In the genomic region with DNA sequence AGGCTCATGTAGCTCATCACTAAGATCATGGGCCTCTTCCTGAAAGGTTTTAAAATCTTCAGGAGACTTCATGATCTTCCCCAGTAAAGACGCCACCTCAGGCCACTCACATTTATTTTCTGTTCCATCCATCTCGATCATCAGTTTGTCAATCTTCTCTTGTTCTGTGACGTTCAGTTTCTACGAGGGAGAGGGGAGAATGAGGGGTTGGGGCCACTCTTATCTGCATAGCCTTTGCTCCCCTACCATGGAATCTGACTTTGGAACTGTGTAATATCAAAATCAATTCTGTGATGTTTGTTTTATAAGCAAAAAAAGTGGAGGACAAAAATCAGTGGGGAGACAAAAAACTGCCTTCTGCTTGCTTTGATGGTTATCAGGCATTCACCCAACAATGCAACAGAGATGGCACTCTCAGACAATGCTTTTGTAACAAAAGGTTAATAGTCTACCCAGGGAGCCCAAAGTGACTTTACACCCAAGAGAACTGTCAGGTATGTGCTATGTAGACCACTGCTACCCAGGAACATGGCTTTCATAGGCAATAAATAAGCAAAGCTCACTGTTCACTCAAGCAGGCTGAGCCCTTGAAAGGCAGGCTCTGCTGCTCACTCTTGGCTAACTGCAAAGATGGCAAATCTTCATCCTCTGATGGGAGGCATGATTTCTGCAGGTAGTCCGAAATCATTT, we compare ENCODE assay signal across 16 cellular contexts. TPM values are rescaled to one million over a fixed set of nuclear protein-coding genes. Genes with fewer than 3 reads are reported as not detected.
DNase-seq lines count a peak whose midpoint lies in the region; ATAC-seq and TF ChIP-seq lines count a peak whose summit lies in the region.
"Had no signal": no experiment of that assay in that cellular context is flagged by ENCODE, and none has a peak within 500 bp of the region (broad histone marks: within the 10 kb centered on the region; RNA-seq: fewer than 3 reads in every experiment).

No MANE protein-coding gene starts in this region.

- H3K4me3 ChIP-seq in liver (ENCODE audit: low read depth in 1 of 3, low read length in 3 of 3) (no peak overlapping the region), foreskin fibroblast (ENCODE audit: low read depth in 1 of 2, low read length in 2 of 2) (no peak overlapping the region), dorsolateral prefrontal cortex (no peak overlapping the region)
- H3K4me3 ChIP-seq: left lung, PC-9 had no signal

- peak overlapping the region; percentile 44 for H3K27ac Mint-ChIP-seq in T-helper 2 cell treated with Interferon-gamma antibody and Interleukin-4, amounts not matched to agents 5 μg/mL and 100 μg/mL, for 36 hours
- H3K27ac Mint-ChIP-seq in activated CD4-positive, alpha-beta memory T cell treated with anti-CD3 and anti-CD28 coated beads, Interleukin-2, amount 10 ng/mL, durations not matched to agents 7 days and 5 days: peak overlapping the region; percentile 55

- no peak overlapping the region for H3K9ac ChIP-seq in liver (ENCODE audit: low read depth in 1 of 2, low read length in 2 of 2)

- peaks cover 39 to 80% (median 71%) of the 10 kb centered on the region in 4 donors for H3K36me3 ChIP-seq in liver (ENCODE audit: control insufficient read depth in 4 of 4, insufficient read depth in 3 of 4, low read depth in 1 of 4, low read length in 3 of 4)

- POLR2A ChIA-PET in activated CD4-positive, alpha-beta memory T cell treated with anti-CD3 and anti-CD28 coated beads, Interleukin-2, amount 10 ng/mL, durations not matched to agents 7 days and 5 days (lab: Charles Lee): interaction anchor here (1.3 to 14.5 kb wide), 5 partner anchors 8 to 137 kb away, joined by 3 to 221 read pairs (median 7); partner anchors contain the start of gene ENO1

- TF ChIP-seq RAD21 in liver (IDR thresholded peaks at IDR 0.05): no peak

- H3K27me3 Mint-ChIP-seq in T-helper 2 cell treated with Interferon-gamma antibody and Interleukin-4, amounts not matched to agents 5 μg/mL and 100 μg/mL, for 36 hours (ENCODE audit: low read depth): no peaks in the 10 kb centered on the region
- no peaks in the 10 kb centered on the region for H3K27me3 Mint-ChIP-seq in activated CD4-positive, alpha-beta memory T cell treated with anti-CD3 and anti-CD28 coated beads, Interleukin-2, amount 10 ng/mL, durations not matched to agents 7 days and 5 days
- H3K27me3 Mint-ChIP-seq: CD8-positive, alpha-beta memory T cell had no signal

- H3K4me1 ChIP-seq in liver (ENCODE audit: control insufficient read depth in 4 of 4, insufficient read depth in 4 of 4, low read length in 3 of 4): peaks cover 15 to 48% (median 41%) of the 10 kb centered on the region in 4 donors

- no peak overlapping the region for H3K4me3 Mint-ChIP-seq in T-helper 2 cell treated with Interferon-gamma antibody and Interleukin-4, amounts not matched to agents 5 μg/mL and 100 μg/mL, for 36 hours
- H3K4me3 Mint-ChIP-seq in activated CD4-positive, alpha-beta memory T cell treated with anti-CD3 and anti-CD28 coated beads, Interleukin-2, amount 10 ng/mL, durations not matched to agents 7 days and 5 days: no peak overlapping the region
- H3K4me3 Mint-ChIP-seq: CD8-positive, alpha-beta memory T cell had no signal

- H3K9me3 Mint-ChIP-seq in T-helper 2 cell treated with Interferon-gamma antibody and Interleukin-4, amounts not matched to agents 5 μg/mL and 100 μg/mL, for 36 hours: no peaks in the 10 kb centered on the region
- no peaks in the 10 kb centered on the region for H3K9me3 Mint-ChIP-seq in activated CD4-positive, alpha-beta memory T cell treated with anti-CD3 and anti-CD28 coated beads, Interleukin-2, amount 10 ng/mL, durations not matched to agents 7 days and 5 days
- H3K9me3 Mint-ChIP-seq: CD8-positive, alpha-beta memory T cell had no signal

- H3K36me3 Mint-ChIP-seq in T-helper 2 cell treated with Interferon-gamma antibody and Interleukin-4, amounts not matched to agents 5 μg/mL and 100 μg/mL, for 36 hours (ENCODE audit: low read depth): peaks cover 91% of the 10 kb centered on the region
- H3K36me3 Mint-ChIP-seq in activated CD4-positive, alpha-beta memory T cell treated with anti-CD3 and anti-CD28 coated beads, Interleukin-2, amount 10 ng/mL, durations not matched to agents 7 days and 5 days (ENCODE audit: low read depth): peaks cover 95% of the 10 kb centered on the region

- no peak for DNase-seq in T-helper 2 cell treated with Interferon-gamma antibody and Interleukin-4, amounts not matched to agents 5 μg/mL and 100 μg/mL, for 36 hours (ENCODE audit: low spot score)
- no peak for DNase-seq in T-helper 2 cell
- no peak for DNase-seq in activated CD4-positive, alpha-beta memory T cell treated with anti-CD3 and anti-CD28 coated beads, Interleukin-2, amount 10 ng/mL, durations not matched to agents 7 days and 5 days
- DNase-seq in foreskin fibroblast: no peak
- DNase-seq in dorsolateral prefrontal cortex: no peak
- DNase-seq: activated CD4-positive, CD25-positive, alpha-beta regulatory T cell treated with anti-CD3 and anti-CD28 coated beads, Interleukin-2, amount 50 U/mL, for 72 hours; CD8-positive, alpha-beta memory T cell; effector CD8-positive, alpha-beta T cell; GDM1; left lung; NCI-H2029; NCI-H524; PC-9 had no signal

- H3K27ac ChIP-seq in liver (ENCODE audit: low read depth in 1 of 2, low read length in 2 of 2) (no peak overlapping the region), dorsolateral prefrontal cortex (peak overlapping the region in 1 of 59 donors; percentile 33)
- H3K27ac ChIP-seq: left lung, PC-9 had no signal

- intact Hi-C loops in dorsolateral prefrontal cortex (cut with DNase I): no loop called here

- TF ChIP-seq POLR2A in GM18505 (IDR thresholded peaks at IDR 0.05; ENCODE audit: borderline replicate concordance, extremely low read depth, insufficient read depth, insufficient read length): peak; percentile 14

- TF ChIP-seq CTCF in liver (IDR thresholded peaks at IDR 0.05; ENCODE audit: low read depth, low read length, missing input control) (no peak), foreskin fibroblast (IDR thresholded peaks at IDR 0.05; ENCODE audit: low read depth, low read length) (no peak), dorsolateral prefrontal cortex (IDR thresholded peaks at IDR 0.05 in 54 of 56, conservative IDR thresholded peaks at IDR 0.05 in 2 of 56; ENCODE audit: low read depth in 1 of 56, partially characterized antibody in 56 of 56) (no peak)

- no peak for ATAC-seq in GM18505 (IDR thresholded peaks at IDR 0.05; ENCODE audit: unreplicated experiment)
- ATAC-seq in GM19452 (IDR thresholded peaks at IDR 0.05; ENCODE audit: unreplicated experiment): no peak
- ATAC-seq: left lung had no signal

- H3K27me3 ChIP-seq in liver (ENCODE audit: control insufficient read depth in 4 of 4, insufficient read depth in 4 of 4, low read length in 3 of 4) (no peaks in the 10 kb centered on the region), dorsolateral prefrontal cortex (no peaks in the 10 kb centered on the region)
- H3K27me3 ChIP-seq: left lung had no signal

- no peaks in the 10 kb centered on the region for H3K9me3 ChIP-seq in liver (ENCODE audit: control insufficient read depth in 4 of 4, low read length in 3 of 4)
- H3K9me3 ChIP-seq: left lung had no signal

- CTCF ChIA-PET in activated CD4-positive, alpha-beta memory T cell treated with anti-CD3 and anti-CD28 coated beads, Interleukin-2, amount 10 ng/mL, durations not matched to agents 7 days and 5 days (lab: Charles Lee): interaction anchor here (0.7 to 4.5 kb wide), 3 partner anchors 9 to 137 kb away, joined by 3 to 20 read pairs (median 5); no protein-coding TSS in a partner anchor

- H3K4me1 Mint-ChIP-seq in T-helper 2 cell treated with Interferon-gamma antibody and Interleukin-4, amounts not matched to agents 5 μg/mL and 100 μg/mL, for 36 hours (ENCODE audit: low read depth): peaks cover 50% of the 10 kb centered on the region
- peaks cover 70% of the 10 kb centered on the region for H3K4me1 Mint-ChIP-seq in activated CD4-positive, alpha-beta memory T cell treated with anti-CD3 and anti-CD28 coated beads, Interleukin-2, amount 10 ng/mL, durations not matched to agents 7 days and 5 days

- 61% methylated on average over 5 of the region's 5 CpGs for WGBS in liver

TF ChIP-seq in liver, 16 proteins besides CTCF, POLR2A, EP300 and RAD21:
- TF ChIP-seq ZBTB33 (IDR thresholded peaks at IDR 0.05) (no peak), HNF4A (conservative IDR thresholded peaks at IDR 0.05) (peak; percentile 10 to 31)

RNA-seq across cellular contexts. Expression of gene ENO1, which starts 10.5 kb away (rescaled TPM):
- 1,000 to 10,000 TPM; 2,453 to 2,472 TPM for total RNA-seq in activated CD4-positive, alpha-beta memory T cell treated with anti-CD3 and anti-CD28 coated beads, Interleukin-2, amount 10 ng/mL, durations not matched to agents 7 days and 5 days
- total RNA-seq in liver (100 to 1,000 TPM; 270 to 394 TPM), dorsolateral prefrontal cortex (100 to 1,000 TPM; 469 to 938 (median 635) TPM)
- 100 to 1,000 TPM; 365 to 499 TPM for polyA plus RNA-seq in liver

RNA-seq across cellular contexts. Expression of gene RERE, which starts 50.6 kb away (rescaled TPM):
- total RNA-seq in activated CD4-positive, alpha-beta memory T cell treated with anti-CD3 and anti-CD28 coated beads, Interleukin-2, amount 10 ng/mL, durations not matched to agents 7 days and 5 days: 100 to 1,000 TPM in 1 of 2 experiments, 10 to 100 TPM in 1; 96.6 to 101 TPM
- 10 to 100 TPM; 37.1 to 49.1 TPM for total RNA-seq in liver
- 10 to 100 TPM in 1 of 2 donors, 1 to 10 TPM in 1; 9.8 to 12.6 TPM for polyA plus RNA-seq in liver
- 100 to 1,000 TPM; 286 to 583 (median 367) TPM for total RNA-seq in dorsolateral prefrontal cortex
